ENCODE assay signal across 8 cellular contexts in genomic region chr4:10108818-10109783, GRCh38. TPM values are rescaled to one million over a fixed set of nuclear protein-coding genes. Genes with fewer than 3 reads are reported as not detected.
DNase-seq lines count a peak whose midpoint lies in the region; ATAC-seq, FAIRE-seq and TF ChIP-seq lines count a peak whose summit lies in the region.

No MANE protein-coding gene starts in this region.

- FAIRE-seq in GM19239 (lab: Jason Lieb, UNC) = no peak

- H3K27me3 Mint-ChIP-seq in activated naive CD4-positive, alpha-beta T cell treated with anti-CD3 and anti-CD28 coated beads, Interleukin-2, amount 10 ng/mL, durations not matched to agents 7 days and 5 days = no peaks in the 10 kb centered on the region
- H3K27me3 Mint-ChIP-seq in stimulated activated naive CD8-positive, alpha-beta T cell treated with anti-CD3 and anti-CD28 coated beads, Interleukin-15, amount 100 ng/mL, for 72 hours = no peaks in the 10 kb centered on the region

- H3K9me3 ChIP-seq in MG63 = no peaks in the 10 kb centered on the region
- H3K9me3 ChIP-seq in hepatocyte (ENCODE audit: low read depth) = no peaks in the 10 kb centered on the region

- DNase-seq in MG63 (peak; percentile 39), hepatocyte (ENCODE audit: low spot score) (no peak), GM19239 (ENCODE audit: insufficient read length, low spot score) (no peak), nucleus accumbens (lab: John Stamatoyannopoulos, UW) (no peak), NCI-H69 (lab: John Stamatoyannopoulos, UW) (no peak)
- DNase-seq in activated naive CD4-positive, alpha-beta T cell treated with anti-CD3 and anti-CD28 coated beads, Interleukin-2, amount 10 ng/mL, durations not matched to agents 7 days and 5 days = peak; percentile 36
- DNase-seq in stimulated activated naive CD8-positive, alpha-beta T cell treated with anti-CD3 and anti-CD28 coated beads, Interleukin-15, amount 100 ng/mL, for 72 hours = peak in 1 of 2 donors; percentile 62

- 84% methylated on average over 17 of the region's 17 CpGs for whole genome bisulfite sequencing in hepatocyte (ENCODE audit: low lambda C conversion rate, missing lambda C conversion rate)

- no peak overlapping the region for H3K4me3 ChIP-seq in MG63
- H3K4me3 ChIP-seq in hepatocyte = no peak overlapping the region

- peaks cover 88% of the 10 kb centered on the region for H3K36me3 Mint-ChIP-seq in activated naive CD4-positive, alpha-beta T cell treated with anti-CD3 and anti-CD28 coated beads, Interleukin-2, amount 10 ng/mL, durations not matched to agents 7 days and 5 days

- H3K36me3 ChIP-seq in MG63 (peaks cover 59% of the 10 kb centered on the region), hepatocyte (replicated peaks; ENCODE audit: insufficient read depth, low read depth) (no peaks in the 10 kb centered on the region)

- peaks cover 24% of the 10 kb centered on the region for H3K4me1 ChIP-seq in hepatocyte (ENCODE audit: insufficient read depth)

- ATAC-seq in stimulated activated naive CD8-positive, alpha-beta T cell treated with anti-CD3 and anti-CD28 coated beads, Interleukin-15, amount 100 ng/mL, for 72 hours = peak; percentile 63
- no peak for ATAC-seq in HG03135 (IDR thresholded peaks at IDR 0.05; ENCODE audit: unreplicated experiment)

- no peaks in the 10 kb centered on the region for H3K9me3 Mint-ChIP-seq in activated naive CD4-positive, alpha-beta T cell treated with anti-CD3 and anti-CD28 coated beads, Interleukin-2, amount 10 ng/mL, durations not matched to agents 7 days and 5 days
- no peaks in the 10 kb centered on the region for H3K9me3 Mint-ChIP-seq in stimulated activated naive CD8-positive, alpha-beta T cell treated with anti-CD3 and anti-CD28 coated beads, Interleukin-15, amount 100 ng/mL, for 72 hours

- peaks cover 100% of the 10 kb centered on the region for H3K4me1 Mint-ChIP-seq in activated naive CD4-positive, alpha-beta T cell treated with anti-CD3 and anti-CD28 coated beads, Interleukin-2, amount 10 ng/mL, durations not matched to agents 7 days and 5 days
- peaks cover 100% of the 10 kb centered on the region for H3K4me1 Mint-ChIP-seq in stimulated activated naive CD8-positive, alpha-beta T cell treated with anti-CD3 and anti-CD28 coated beads, Interleukin-15, amount 100 ng/mL, for 72 hours

- H3K79me2 ChIP-seq in hepatocyte = peaks cover 100% of the 10 kb centered on the region

- H3K9me2 ChIP-seq in hepatocyte (replicated peaks; ENCODE audit: insufficient read depth) = no peaks in the 10 kb centered on the region

- peaks cover 89% of the 10 kb centered on the region for H4K20me1 ChIP-seq in hepatocyte (ENCODE audit: insufficient read depth, poor library complexity, severe bottlenecking)

- H3K27me3 ChIP-seq in MG63 (no peaks in the 10 kb centered on the region), hepatocyte (no peaks in the 10 kb centered on the region)

- H3K27ac ChIP-seq in hepatocyte = no peak overlapping the region

- no peak for TF ChIP-seq CTCF in hepatocyte (IDR thresholded peaks at IDR 0.05; ENCODE audit: poor library complexity)

- H3K27ac Mint-ChIP-seq in activated naive CD4-positive, alpha-beta T cell treated with anti-CD3 and anti-CD28 coated beads, Interleukin-2, amount 10 ng/mL, durations not matched to agents 7 days and 5 days = peak overlapping the region; percentile 81
- peak overlapping the region; percentile 79 to 90 for H3K27ac Mint-ChIP-seq in stimulated activated naive CD8-positive, alpha-beta T cell treated with anti-CD3 and anti-CD28 coated beads, Interleukin-15, amount 100 ng/mL, for 72 hours

- peak overlapping the region; percentile 11 for H3K4me2 ChIP-seq in hepatocyte

- CTCF ChIA-PET in activated naive CD4-positive, alpha-beta T cell treated with anti-CD3 and anti-CD28 coated beads, Interleukin-2, amount 10 ng/mL, durations not matched to agents 7 days and 5 days (lab: Charles Lee) = interaction anchor here (1.6 kb wide), 1 partner anchor 14 kb away, joined by 8 read pairs; no protein-coding TSS in a partner anchor

- H3K4me3 Mint-ChIP-seq in activated naive CD4-positive, alpha-beta T cell treated with anti-CD3 and anti-CD28 coated beads, Interleukin-2, amount 10 ng/mL, durations not matched to agents 7 days and 5 days = peak overlapping the region; percentile 5
- H3K4me3 Mint-ChIP-seq in stimulated activated naive CD8-positive, alpha-beta T cell treated with anti-CD3 and anti-CD28 coated beads, Interleukin-15, amount 100 ng/mL, for 72 hours = peak overlapping the region; percentile 69 to 83

- no peak overlapping the region for H2AFZ ChIP-seq in hepatocyte

RNA-seq across cellular contexts. Expression of gene WDR1, which starts 7.5 kb away (rescaled TPM):
- total RNA-seq in MG63 (2014; rRNA removed; shearing (Covaris generic); ENCODE audit: low replicate concordance) = 181 and 237 TPM in 2 replicates
- total RNA-seq in hepatocyte = 169 and 176 TPM in 2 replicates
- polyA plus RNA-seq in hepatocyte = 177 and 179 TPM in 2 replicates

Comparison
In these comparisons a context has a peak if more than half of its experiments do, and no peak if none do; other contexts are left out.
1. DNase-seq: peak in MG63 (single experiment) and activated naive CD4-positive, alpha-beta T cell treated with anti-CD3 and anti-CD28 coated beads, Interleukin-2, amount 10 ng/mL, durations not matched to agents 7 days and 5 days (single experiment); none in hepatocyte (single experiment), GM19239 (single experiment), nucleus accumbens (0 of 56) and NCI-H69 (single experiment).